1 cellular context compared by ENCODE assay signal in the genomic region with DNA sequence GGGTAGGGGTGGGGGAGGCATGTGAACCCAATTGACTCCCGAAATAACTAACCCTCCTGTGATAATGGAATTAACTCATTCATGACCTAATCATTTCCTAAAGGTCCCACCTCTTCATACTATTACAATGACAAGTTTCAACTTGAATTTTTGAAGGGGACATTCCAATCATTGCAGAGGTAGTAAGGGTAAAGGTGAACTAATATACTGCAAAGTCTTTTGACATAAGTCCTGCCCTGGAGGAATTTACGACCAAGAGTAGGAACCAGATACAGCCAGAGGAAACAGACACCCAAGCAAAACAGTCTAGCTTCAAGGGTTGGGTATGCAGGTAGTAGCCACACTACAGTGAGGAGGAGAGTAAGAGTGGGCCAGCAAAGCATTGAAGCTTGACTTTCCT.
A peak's percentile ranks its signal among the peaks of the same experiment; 100 is the strongest.
TF ChIP-seq lines count a peak whose summit lies in the region.

No MANE protein-coding gene starts in this region.

TF ChIP-seq in HepG2, 621 proteins besides CTCF, POLR2A, EP300 and RAD21:
- TF ChIP-seq RERE (CRISPR knock-in tag; IDR thresholded peaks at IDR 0.05; ENCODE audit: low read depth) = no peak
- peak; percentile 49; the same call in 1 of the 2 replicates for TF ChIP-seq ZNF652 (CRISPR knock-in tag; IDR thresholded peaks at IDR 0.05; ENCODE audit: borderline replicate concordance, low read depth)
- TF ChIP-seq KAT7 (CRISPR knock-in tag; IDR thresholded peaks at IDR 0.05; ENCODE audit: borderline replicate concordance) = no peak
- TF ChIP-seq, protein P1, sequence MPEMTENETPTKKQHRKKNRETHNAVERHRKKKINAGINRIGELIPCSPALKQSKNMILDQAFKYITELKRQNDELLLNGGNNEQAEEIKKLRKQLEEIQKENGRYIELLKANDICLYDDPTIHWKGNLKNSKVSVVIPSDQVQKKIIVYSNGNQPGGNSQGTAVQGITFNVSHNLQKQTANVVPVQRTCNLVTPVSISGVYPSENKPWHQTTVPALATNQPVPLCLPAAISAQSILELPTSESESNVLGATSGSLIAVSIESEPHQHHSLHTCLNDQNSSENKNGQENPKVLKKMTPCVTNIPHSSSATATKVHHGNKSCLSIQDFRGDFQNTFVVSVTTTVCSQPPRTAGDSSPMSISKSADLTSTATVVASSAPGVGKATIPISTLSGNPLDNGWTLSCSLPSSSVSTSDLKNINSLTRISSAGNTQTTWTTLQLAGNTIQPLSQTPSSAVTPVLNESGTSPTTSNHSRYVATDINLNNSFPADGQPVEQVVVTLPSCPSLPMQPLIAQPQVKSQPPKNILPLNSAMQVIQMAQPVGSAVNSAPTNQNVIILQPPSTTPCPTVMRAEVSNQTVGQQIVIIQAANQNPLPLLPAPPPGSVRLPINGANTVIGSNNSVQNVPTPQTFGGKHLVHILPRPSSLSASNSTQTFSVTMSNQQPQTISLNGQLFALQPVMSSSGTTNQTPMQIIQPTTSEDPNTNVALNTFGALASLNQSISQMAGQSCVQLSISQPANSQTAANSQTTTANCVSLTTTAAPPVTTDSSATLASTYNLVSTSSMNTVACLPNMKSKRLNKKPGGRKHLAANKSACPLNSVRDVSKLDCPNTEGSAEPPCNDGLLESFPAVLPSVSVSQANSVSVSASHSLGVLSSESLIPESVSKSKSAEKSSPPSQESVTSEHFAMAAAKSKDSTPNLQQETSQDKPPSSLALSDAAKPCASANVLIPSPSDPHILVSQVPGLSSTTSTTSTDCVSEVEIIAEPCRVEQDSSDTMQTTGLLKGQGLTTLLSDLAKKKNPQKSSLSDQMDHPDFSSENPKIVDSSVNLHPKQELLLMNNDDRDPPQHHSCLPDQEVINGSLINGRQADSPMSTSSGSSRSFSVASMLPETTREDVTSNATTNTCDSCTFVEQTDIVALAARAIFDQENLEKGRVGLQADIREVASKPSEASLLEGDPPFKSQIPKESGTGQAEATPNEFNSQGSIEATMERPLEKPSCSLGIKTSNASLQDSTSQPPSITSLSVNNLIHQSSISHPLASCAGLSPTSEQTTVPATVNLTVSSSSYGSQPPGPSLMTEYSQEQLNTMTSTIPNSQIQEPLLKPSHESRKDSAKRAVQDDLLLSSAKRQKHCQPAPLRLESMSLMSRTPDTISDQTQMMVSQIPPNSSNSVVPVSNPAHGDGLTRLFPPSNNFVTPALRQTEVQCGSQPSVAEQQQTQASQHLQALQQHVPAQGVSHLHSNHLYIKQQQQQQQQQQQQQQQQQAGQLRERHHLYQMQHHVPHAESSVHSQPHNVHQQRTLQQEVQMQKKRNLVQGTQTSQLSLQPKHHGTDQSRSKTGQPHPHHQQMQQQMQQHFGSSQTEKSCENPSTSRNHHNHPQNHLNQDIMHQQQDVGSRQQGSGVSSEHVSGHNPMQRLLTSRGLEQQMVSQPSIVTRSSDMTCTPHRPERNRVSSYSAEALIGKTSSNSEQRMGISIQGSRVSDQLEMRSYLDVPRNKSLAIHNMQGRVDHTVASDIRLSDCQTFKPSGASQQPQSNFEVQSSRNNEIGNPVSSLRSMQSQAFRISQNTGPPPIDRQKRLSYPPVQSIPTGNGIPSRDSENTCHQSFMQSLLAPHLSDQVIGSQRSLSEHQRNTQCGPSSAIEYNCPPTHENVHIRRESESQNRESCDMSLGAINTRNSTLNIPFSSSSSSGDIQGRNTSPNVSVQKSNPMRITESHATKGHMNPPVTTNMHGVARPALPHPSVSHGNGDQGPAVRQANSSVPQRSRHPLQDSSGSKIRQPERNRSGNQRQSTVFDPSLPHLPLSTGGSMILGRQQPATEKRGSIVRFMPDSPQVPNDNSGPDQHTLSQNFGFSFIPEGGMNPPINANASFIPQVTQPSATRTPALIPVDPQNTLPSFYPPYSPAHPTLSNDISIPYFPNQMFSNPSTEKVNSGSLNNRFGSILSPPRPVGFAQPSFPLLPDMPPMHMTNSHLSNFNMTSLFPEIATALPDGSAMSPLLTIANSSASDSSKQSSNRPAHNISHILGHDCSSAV (CRISPR knock-in tag; IDR thresholded peaks at IDR 0.05; ENCODE audit: borderline replicate concordance) = no peak
